In genomic region chr22:50251472-50252054, GRCh38 we compare ENCODE assay signal across 1 cellular context.
TF ChIP-seq lines count a peak whose summit lies in the region.

No MANE protein-coding gene starts in this region.

TF ChIP-seq in GM12878, 131 proteins besides CTCF, POLR2A, EP300 and RAD21:
- TF ChIP-seq NR2C1 (IDR thresholded peaks at IDR 0.05) (0 out of 2 replicates have a peak, but pooled peaks have one; percentile 2), ZSCAN29 (IDR thresholded peaks at IDR 0.05) (no peak)
TF ChIP-seq in GM12878: peak in this region for 1.
